ENCODE assay signal across 1 cellular context in the genomic region with DNA sequence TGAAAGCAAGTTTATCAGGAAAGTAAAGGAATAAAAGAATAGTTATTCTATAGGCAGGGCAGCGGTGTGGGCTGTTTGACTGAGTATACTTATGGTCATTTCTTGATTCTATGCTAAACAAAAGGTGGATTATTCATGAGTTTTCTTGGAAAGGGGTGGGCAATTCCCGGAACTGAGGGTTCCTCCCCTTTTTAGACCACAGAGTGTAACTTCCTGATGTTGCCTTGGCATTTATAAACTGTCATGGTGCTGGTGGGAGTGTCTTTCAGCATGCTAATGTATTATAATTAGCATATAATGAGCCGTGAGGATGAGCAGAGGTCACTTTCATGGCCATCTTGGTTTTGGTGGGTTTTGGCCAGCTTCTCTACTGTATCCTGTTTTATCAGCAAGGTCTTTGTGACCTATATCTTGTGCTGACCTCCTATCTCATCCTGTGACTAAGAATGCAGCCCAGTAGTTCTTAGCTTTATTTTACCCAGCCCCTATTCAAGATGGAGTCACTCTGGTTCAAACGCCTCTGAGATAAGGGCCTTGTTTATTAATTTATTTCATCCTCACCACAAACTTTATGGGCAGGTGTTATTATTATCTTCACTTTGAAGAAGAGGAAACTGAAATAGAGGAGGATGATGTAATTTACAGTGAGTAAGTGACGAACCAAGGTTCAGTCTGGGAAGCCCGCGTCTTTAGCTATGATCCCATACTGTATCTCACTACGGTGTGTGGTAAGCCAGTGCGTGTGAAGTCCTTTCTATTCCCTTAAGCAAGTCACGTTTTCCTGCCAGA.
TF ChIP-seq lines count a peak whose summit lies in the region.

No MANE protein-coding gene starts in this region.

TF ChIP-seq in K562, 482 proteins besides CTCF, POLR2A, EP300 and RAD21 (continued from another document and continues in another):
- peak; percentile 93 for TF ChIP-seq ZNF239 (CRISPR knock-in tag; IDR thresholded peaks at IDR 0.05)
- peak; percentile 96 for TF ChIP-seq ZNF583 (CRISPR knock-in tag; IDR thresholded peaks at IDR 0.05)
- TF ChIP-seq TFE3 (CRISPR knock-in tag; IDR thresholded peaks at IDR 0.05), result peak; percentile 48
- TF ChIP-seq, protein P1, sequence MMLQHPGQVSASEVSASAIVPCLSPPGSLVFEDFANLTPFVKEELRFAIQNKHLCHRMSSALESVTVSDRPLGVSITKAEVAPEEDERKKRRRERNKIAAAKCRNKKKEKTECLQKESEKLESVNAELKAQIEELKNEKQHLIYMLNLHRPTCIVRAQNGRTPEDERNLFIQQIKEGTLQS (IDR thresholded peaks at IDR 0.05), result peak; percentile 28; the same call in 1 of the 2 replicates
- TF ChIP-seq, protein P1 (CRISPR knock-in tag; conservative IDR thresholded peaks at IDR 0.05), result no peak
- no peak for TF ChIP-seq SMARCA4 (IDR thresholded peaks at IDR 0.05)
- TF ChIP-seq, protein P2, sequence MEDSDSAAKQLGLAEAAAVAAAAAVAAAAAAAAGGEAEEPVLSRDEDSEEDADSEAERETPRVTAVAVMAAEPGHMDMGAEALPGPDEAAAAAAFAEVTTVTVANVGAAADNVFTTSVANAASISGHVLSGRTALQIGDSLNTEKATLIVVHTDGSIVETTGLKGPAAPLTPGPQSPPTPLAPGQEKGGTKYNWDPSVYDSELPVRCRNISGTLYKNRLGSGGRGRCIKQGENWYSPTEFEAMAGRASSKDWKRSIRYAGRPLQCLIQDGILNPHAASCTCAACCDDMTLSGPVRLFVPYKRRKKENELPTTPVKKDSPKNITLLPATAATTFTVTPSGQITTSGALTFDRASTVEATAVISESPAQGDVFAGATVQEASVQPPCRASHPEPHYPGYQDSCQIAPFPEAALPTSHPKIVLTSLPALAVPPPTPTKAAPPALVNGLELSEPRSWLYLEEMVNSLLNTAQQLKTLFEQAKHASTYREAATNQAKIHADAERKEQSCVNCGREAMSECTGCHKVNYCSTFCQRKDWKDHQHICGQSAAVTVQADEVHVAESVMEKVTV (CRISPR knock-in tag; IDR thresholded peaks at IDR 0.05), result peak; percentile 61; the same call in 1 of the 2 replicates
- TF ChIP-seq, protein P3, sequence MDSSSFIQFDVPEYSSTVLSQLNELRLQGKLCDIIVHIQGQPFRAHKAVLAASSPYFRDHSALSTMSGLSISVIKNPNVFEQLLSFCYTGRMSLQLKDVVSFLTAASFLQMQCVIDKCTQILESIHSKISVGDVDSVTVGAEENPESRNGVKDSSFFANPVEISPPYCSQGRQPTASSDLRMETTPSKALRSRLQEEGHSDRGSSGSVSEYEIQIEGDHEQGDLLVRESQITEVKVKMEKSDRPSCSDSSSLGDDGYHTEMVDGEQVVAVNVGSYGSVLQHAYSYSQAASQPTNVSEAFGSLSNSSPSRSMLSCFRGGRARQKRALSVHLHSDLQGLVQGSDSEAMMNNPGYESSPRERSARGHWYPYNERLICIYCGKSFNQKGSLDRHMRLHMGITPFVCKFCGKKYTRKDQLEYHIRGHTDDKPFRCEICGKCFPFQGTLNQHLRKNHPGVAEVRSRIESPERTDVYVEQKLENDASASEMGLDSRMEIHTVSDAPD (CRISPR knock-in tag; IDR thresholded peaks at IDR 0.05), result no peak
- peak; percentile 80 for TF ChIP-seq DIDO1 (tag; IDR thresholded peaks at IDR 0.05; ENCODE audit: low read depth)
- TF ChIP-seq NFIX (CRISPR knock-in tag; IDR thresholded peaks at IDR 0.05; ENCODE audit: low read depth), result peak; percentile 36
- TF ChIP-seq NUFIP1 (IDR thresholded peaks at IDR 0.05; ENCODE audit: partially characterized antibody), result no peak
- no peak for TF ChIP-seq ATF1 (CRISPR knock-in tag; IDR thresholded peaks at IDR 0.05)
- peak; percentile 45; the same call in 1 of the 2 replicates for TF ChIP-seq ATF1 (tag; IDR thresholded peaks at IDR 0.05)
- TF ChIP-seq NR4A1 (CRISPR knock-in tag; IDR thresholded peaks at IDR 0.05), result no peak
- peak; percentile 98 for TF ChIP-seq NR4A1 (tag; IDR thresholded peaks at IDR 0.05)
- TF ChIP-seq ZNF134 (CRISPR knock-in tag; conservative IDR thresholded peaks at IDR 0.05), result peak; percentile 77; the same call in 1 of the 2 replicates
- no peak for TF ChIP-seq RB1 (IDR thresholded peaks at IDR 0.05; ENCODE audit: low read depth)
- TF ChIP-seq ZNF507 (tag; conservative IDR thresholded peaks at IDR 0.05), result peak; percentile 46; the same call in 1 of the 2 replicates
- no peak for TF ChIP-seq LARP7 (IDR thresholded peaks at IDR 0.05)
- peak; percentile 81 for TF ChIP-seq ZSCAN32 (CRISPR knock-in tag; IDR thresholded peaks at IDR 0.05)
- TF ChIP-seq CXXC5 (CRISPR knock-in tag; IDR thresholded peaks at IDR 0.05), result peak; percentile 50
- peak; percentile 94 for TF ChIP-seq SMAD4 (CRISPR knock-in tag; conservative IDR thresholded peaks at IDR 0.05)
- TF ChIP-seq SP1 (CRISPR knock-in tag; IDR thresholded peaks at IDR 0.05), result no peak
- TF ChIP-seq GABPA (tag; conservative IDR thresholded peaks at IDR 0.05; ENCODE audit: low read depth), result peak; percentile 63; the same call in 1 of the 2 replicates
- TF ChIP-seq, protein P4, sequence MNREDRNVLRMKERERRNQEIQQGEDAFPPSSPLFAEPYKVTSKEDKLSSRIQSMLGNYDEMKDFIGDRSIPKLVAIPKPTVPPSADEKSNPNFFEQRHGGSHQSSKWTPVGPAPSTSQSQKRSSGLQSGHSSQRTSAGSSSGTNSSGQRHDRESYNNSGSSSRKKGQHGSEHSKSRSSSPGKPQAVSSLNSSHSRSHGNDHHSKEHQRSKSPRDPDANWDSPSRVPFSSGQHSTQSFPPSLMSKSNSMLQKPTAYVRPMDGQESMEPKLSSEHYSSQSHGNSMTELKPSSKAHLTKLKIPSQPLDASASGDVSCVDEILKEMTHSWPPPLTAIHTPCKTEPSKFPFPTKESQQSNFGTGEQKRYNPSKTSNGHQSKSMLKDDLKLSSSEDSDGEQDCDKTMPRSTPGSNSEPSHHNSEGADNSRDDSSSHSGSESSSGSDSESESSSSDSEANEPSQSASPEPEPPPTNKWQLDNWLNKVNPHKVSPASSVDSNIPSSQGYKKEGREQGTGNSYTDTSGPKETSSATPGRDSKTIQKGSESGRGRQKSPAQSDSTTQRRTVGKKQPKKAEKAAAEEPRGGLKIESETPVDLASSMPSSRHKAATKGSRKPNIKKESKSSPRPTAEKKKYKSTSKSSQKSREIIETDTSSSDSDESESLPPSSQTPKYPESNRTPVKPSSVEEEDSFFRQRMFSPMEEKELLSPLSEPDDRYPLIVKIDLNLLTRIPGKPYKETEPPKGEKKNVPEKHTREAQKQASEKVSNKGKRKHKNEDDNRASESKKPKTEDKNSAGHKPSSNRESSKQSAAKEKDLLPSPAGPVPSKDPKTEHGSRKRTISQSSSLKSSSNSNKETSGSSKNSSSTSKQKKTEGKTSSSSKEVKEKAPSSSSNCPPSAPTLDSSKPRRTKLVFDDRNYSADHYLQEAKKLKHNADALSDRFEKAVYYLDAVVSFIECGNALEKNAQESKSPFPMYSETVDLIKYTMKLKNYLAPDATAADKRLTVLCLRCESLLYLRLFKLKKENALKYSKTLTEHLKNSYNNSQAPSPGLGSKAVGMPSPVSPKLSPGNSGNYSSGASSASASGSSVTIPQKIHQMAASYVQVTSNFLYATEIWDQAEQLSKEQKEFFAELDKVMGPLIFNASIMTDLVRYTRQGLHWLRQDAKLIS (CRISPR knock-in tag; IDR thresholded peaks at IDR 0.05), result no peak
- TF ChIP-seq FOSL1 (tag; conservative IDR thresholded peaks at IDR 0.05), result peak; percentile 49
- peak; percentile 94 for TF ChIP-seq ZNF165 (CRISPR knock-in tag; IDR thresholded peaks at IDR 0.05; ENCODE audit: borderline replicate concordance)
- peak; percentile 92 for TF ChIP-seq CREB5 (CRISPR knock-in tag; IDR thresholded peaks at IDR 0.05)
- peak; percentile 79 for TF ChIP-seq STAT5A (IDR thresholded peaks at IDR 0.05; ENCODE audit: borderline replicate concordance, low read length)
- TF ChIP-seq, protein P5, sequence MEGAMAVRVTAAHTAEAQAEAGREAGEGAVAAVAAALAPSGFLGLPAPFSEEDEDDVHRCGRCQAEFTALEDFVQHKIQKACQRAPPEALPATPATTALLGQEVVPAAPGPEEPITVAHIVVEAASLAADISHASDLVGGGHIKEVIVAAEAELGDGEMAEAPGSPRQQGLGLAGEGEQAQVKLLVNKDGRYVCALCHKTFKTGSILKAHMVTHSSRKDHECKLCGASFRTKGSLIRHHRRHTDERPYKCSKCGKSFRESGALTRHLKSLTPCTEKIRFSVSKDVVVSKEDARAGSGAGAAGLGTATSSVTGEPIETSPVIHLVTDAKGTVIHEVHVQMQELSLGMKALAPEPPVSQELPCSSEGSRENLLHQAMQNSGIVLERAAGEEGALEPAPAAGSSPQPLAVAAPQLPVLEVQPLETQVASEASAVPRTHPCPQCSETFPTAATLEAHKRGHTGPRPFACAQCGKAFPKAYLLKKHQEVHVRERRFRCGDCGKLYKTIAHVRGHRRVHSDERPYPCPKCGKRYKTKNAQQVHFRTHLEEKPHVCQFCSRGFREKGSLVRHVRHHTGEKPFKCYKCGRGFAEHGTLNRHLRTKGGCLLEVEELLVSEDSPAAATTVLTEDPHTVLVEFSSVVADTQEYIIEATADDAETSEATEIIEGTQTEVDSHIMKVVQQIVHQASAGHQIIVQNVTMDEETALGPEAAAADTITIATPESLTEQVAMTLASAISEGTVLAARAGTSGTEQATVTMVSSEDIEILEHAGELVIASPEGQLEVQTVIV (CRISPR knock-in tag; IDR thresholded peaks at IDR 0.05; ENCODE audit: borderline replicate concordance), result peak; percentile 72; the same call in 1 of the 2 replicates
- no peak for TF ChIP-seq DACH1 (IDR thresholded peaks at IDR 0.05; ENCODE audit: partially characterized antibody)
- TF ChIP-seq ESRRB (CRISPR knock-in tag; IDR thresholded peaks at IDR 0.05; ENCODE audit: borderline replicate concordance), result 0 out of 2 replicates have a peak, but pooled peaks have one; percentile 23
- TF ChIP-seq GABPB2 (CRISPR knock-in tag; conservative IDR thresholded peaks at IDR 0.05), result 0 out of 2 replicates have a peak, but pooled peaks have one; percentile 87
- TF ChIP-seq XRCC4 (IDR thresholded peaks at IDR 0.05; ENCODE audit: extremely low read depth, insufficient read depth, insufficient read length), result no peak
- TF ChIP-seq, protein P6, sequence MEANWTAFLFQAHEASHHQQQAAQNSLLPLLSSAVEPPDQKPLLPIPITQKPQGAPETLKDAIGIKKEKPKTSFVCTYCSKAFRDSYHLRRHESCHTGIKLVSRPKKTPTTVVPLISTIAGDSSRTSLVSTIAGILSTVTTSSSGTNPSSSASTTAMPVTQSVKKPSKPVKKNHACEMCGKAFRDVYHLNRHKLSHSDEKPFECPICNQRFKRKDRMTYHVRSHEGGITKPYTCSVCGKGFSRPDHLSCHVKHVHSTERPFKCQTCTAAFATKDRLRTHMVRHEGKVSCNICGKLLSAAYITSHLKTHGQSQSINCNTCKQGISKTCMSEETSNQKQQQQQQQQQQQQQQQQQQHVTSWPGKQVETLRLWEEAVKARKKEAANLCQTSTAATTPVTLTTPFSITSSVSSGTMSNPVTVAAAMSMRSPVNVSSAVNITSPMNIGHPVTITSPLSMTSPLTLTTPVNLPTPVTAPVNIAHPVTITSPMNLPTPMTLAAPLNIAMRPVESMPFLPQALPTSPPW (CRISPR knock-in tag; IDR thresholded peaks at IDR 0.05), result peak; percentile 54; the same call in 1 of the 2 replicates
- peak; percentile 68 for TF ChIP-seq ZBTB12 (CRISPR knock-in tag; IDR thresholded peaks at IDR 0.05)
- peak; percentile 87 for TF ChIP-seq ZNF444 (CRISPR knock-in tag; IDR thresholded peaks at IDR 0.05)
- TF ChIP-seq, protein P7, sequence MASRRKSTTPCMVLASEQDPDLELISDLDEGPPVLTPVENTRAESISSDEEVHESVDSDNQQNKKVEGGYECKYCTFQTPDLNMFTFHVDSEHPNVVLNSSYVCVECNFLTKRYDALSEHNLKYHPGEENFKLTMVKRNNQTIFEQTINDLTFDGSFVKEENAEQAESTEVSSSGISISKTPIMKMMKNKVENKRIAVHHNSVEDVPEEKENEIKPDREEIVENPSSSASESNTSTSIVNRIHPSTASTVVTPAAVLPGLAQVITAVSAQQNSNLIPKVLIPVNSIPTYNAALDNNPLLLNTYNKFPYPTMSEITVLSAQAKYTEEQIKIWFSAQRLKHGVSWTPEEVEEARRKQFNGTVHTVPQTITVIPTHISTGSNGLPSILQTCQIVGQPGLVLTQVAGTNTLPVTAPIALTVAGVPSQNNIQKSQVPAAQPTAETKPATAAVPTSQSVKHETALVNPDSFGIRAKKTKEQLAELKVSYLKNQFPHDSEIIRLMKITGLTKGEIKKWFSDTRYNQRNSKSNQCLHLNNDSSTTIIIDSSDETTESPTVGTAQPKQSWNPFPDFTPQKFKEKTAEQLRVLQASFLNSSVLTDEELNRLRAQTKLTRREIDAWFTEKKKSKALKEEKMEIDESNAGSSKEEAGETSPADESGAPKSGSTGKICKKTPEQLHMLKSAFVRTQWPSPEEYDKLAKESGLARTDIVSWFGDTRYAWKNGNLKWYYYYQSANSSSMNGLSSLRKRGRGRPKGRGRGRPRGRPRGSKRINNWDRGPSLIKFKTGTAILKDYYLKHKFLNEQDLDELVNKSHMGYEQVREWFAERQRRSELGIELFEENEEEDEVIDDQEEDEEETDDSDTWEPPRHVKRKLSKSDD (conservative IDR thresholded peaks at IDR 0.05; ENCODE audit: low read length), result no peak
